In the genomic region with DNA sequence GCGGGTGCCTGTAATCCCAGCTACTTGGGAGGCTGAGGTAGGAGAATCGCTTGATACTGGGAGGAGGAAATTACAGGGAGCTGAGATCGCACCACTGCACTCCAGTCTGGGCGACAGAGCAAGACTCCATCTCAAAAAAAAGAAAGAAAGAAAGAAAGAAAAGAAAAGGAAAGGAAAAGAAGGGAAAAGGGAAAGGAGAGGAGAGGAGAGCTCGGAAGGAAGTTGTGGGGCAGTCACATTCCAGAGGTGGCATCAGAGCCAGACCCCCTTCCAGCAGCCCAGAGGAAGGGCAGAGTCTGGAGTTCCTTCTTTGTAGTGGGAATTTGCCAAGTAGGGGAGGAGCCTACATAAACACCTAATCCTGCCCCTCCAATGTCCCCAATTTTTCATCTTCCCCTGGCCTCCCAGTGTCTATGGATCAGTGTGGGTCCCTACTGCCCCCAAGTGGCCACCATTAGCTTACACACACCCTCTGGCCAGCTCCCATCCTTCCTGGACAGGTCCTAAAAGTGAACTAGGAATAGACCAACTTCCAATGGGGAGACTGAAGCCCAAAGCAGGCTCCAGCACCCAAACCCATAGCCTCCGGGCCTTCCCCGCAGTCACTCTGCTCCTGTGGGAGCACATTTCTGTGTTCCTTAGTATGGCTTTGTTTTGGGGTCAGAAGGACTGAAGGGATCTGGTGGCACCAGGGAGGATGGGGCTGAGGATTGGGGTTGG, we compare ENCODE assay signal across 8 cellular contexts. TPM values are rescaled to one million over a fixed set of nuclear protein-coding genes. Genes with fewer than 3 reads are reported as not detected.
DNase-seq lines count a peak whose midpoint lies in the region; ATAC-seq and TF ChIP-seq lines count a peak whose summit lies in the region.

No MANE protein-coding gene starts in this region.

- DNase-seq in stimulated activated CD4-positive, alpha-beta T cell treated with anti-CD3 and anti-CD28 coated beads, Interleukin-15, amount 100 ng/mL, for 24 hours, result peak; percentile 59
- no peak for DNase-seq in stimulated activated CD4-positive, alpha-beta T cell treated with anti-CD3 and anti-CD28 coated beads, Interleukin-4, amount 100 ng/mL, for 1 hour
- DNase-seq in M059J (ENCODE audit: low read depth) (peak; percentile 73), SJSA1 (ENCODE audit: low read depth in 1 of 2, low spot score in 2 of 2) (peak; percentile 45 to 66), dermis microvascular lymphatic vessel endothelial cell (ENCODE audit: low read depth in 2 of 2) (peak; percentile 38 to 60), right lobe of liver (peak in 2 of 3 donors; percentile 61 to 73), upper lobe of left lung (peak in 1 of 2 donors; percentile 63)

- peaks cover 18% of the 10 kb centered on the region for H3K27me3 ChIP-seq in SJSA1 (replicated peaks)
- peaks cover 0 to 8% of the 10 kb centered on the region in 2 donors for H3K27me3 ChIP-seq in right lobe of liver
- H3K27me3 ChIP-seq in upper lobe of left lung, result peaks cover 0 to 26% (median 13%) of the 10 kb centered on the region in 4 donors

- H3K4me3 ChIP-seq in SJSA1 (no peak overlapping the region), right lobe of liver (no peak overlapping the region), upper lobe of left lung (no peak overlapping the region)

- TF ChIP-seq CTCF in right lobe of liver (IDR thresholded peaks at IDR 0.05), result peak; percentile 61 to 79 (median 74)
- peak in 5 of 6 experiments; percentile 46 to 67 (median 62) for TF ChIP-seq CTCF in upper lobe of left lung (IDR thresholded peaks at IDR 0.05)

- peaks cover 5% of the 10 kb centered on the region; the same call in 1 of the 2 replicates for H3K4me1 ChIP-seq in SJSA1 (replicated peaks)
- peaks cover 0 to 7% (median 0%) of the 10 kb centered on the region in 4 donors for H3K4me1 ChIP-seq in right lobe of liver
- peaks cover 16 to 25% (median 18%) of the 10 kb centered on the region in 4 donors for H3K4me1 ChIP-seq in upper lobe of left lung

- no peak overlapping the region for H3K27ac ChIP-seq in SJSA1
- no peak overlapping the region for H3K27ac ChIP-seq in right lobe of liver
- H3K27ac ChIP-seq in upper lobe of left lung, result no peak overlapping the region

- TF ChIP-seq EP300 in upper lobe of left lung (IDR thresholded peaks at IDR 0.05), result no peak

- TF ChIP-seq POLR2A in right lobe of liver (IDR thresholded peaks at IDR 0.05) (no peak), upper lobe of left lung (IDR thresholded peaks at IDR 0.05) (no peak)

- 63% methylated on average over 7 of the region's 7 CpGs for WGBS in right lobe of liver (ENCODE audit: insufficient coverage, low coverage, low lambda C conversion rate, missing lambda C conversion rate)
- WGBS in upper lobe of left lung, 2 donors, result 63 to 71% methylated on average over 7 of the region's 7 CpGs

- H3K36me3 ChIP-seq in SJSA1 (no peaks in the 10 kb centered on the region), right lobe of liver (no peaks in the 10 kb centered on the region), upper lobe of left lung (no peaks in the 10 kb centered on the region)

- H3K9me3 ChIP-seq in SJSA1 (replicated peaks) (no peaks in the 10 kb centered on the region), right lobe of liver (no peaks in the 10 kb centered on the region), upper lobe of left lung (no peaks in the 10 kb centered on the region)

- ATAC-seq in right lobe of liver (peak; percentile 75 to 92 (median 85)), upper lobe of left lung (ENCODE audit: low FRiP score in 2 of 2) (peak; percentile 68 to 81), GM21717 (IDR thresholded peaks at IDR 0.05; ENCODE audit: unreplicated experiment) (no peak)

- intact Hi-C loops in right lobe of liver (cut with DNase I), result loop anchor here (5.0 to 10.0 kb wide), 2 partner anchors 78 to 86 kb away; no protein-coding TSS in a partner anchor

RNA-seq across cellular contexts. Expression of gene HSPB1, which starts 39.6 kb away (rescaled TPM):
- total RNA-seq in M059J (2014; rRNA removed; shearing (Covaris generic)), result 204 and 265 TPM in 2 replicates
- total RNA-seq in SJSA1 (2014; rRNA removed; shearing (Covaris generic)), result 119 and 221 TPM in 2 replicates
- 72.3 and 134 TPM in 2 replicates for total RNA-seq in dermis microvascular lymphatic vessel endothelial cell
- total RNA-seq in right lobe of liver, result 100 to 1,000 TPM in 5 of 6 experiments, 10 to 100 TPM in 1; 64.4 to 275 (median 234) TPM
- total RNA-seq in upper lobe of left lung, result 100 to 1,000 TPM; 164 to 703 (median 300) TPM
